In genomic region chr2:173502296-173502695, GRCh38 we compare ENCODE assay signal across 30 cellular contexts.
"Had no signal": no experiment of that assay in that cellular context is flagged by ENCODE, and none has a peak within 500 bp of the region (broad histone marks: within the 10 kb centered on the region; RNA-seq: fewer than 3 reads in every experiment).

No MANE protein-coding gene starts in this region.

- H3K27ac ChIP-seq: adrenal gland, ascending aorta, body of pancreas, brain microvascular endothelial cell, breast epithelium, cardiac muscle cell had no signal

- DNase-seq: activated effector memory CD4-positive, alpha-beta T cell treated with anti-CD3 and anti-CD28 coated beads, Interleukin-2, amount 50 U/mL, for 16 hours; activated effector memory CD4-positive, alpha-beta T cell treated with Interleukin-2 at 50 U/mL for 16 hours; activated gamma-delta T cell; activated gamma-delta T cell treated with Interleukin-2 at 50 U/mL for 16 hours; activated naive CD4-positive, alpha-beta T cell; activated naive CD4-positive, alpha-beta T cell treated with anti-CD3 and anti-CD28 coated beads for 36 hours; activated naive CD4-positive, alpha-beta T cell treated with anti-CD3 and anti-CD28 coated beads, Interleukin-2, amount 10 ng/mL, durations not matched to agents 7 days and 5 days; activated naive CD4-positive, alpha-beta T cell treated with anti-CD3 and anti-CD28 coated beads, Interleukin-2, amount 50 U/mL, for 16 hours; activated naive CD4-positive, alpha-beta T cell treated with Interleukin-2 at 50 U/mL for 16 hours; activated naive CD8-positive, alpha-beta T cell treated with anti-CD3 and anti-CD28 coated beads for 36 hours; activated naive CD8-positive, alpha-beta T cell treated with anti-CD3 and anti-CD28 coated beads, Interleukin-2, amount 10 ng/mL, durations not matched to agents 7 days and 5 days; activated naive CD8-positive, alpha-beta T cell treated with anti-CD3 and anti-CD28 coated beads, Interleukin-2, amount 50 U/mL, for 24 hours; activated T-cell treated with anti-CD3 and anti-CD28 coated beads, Interleukin-2, amount 50 U/mL, for 1 hour; activated T-cell treated with anti-CD3 and anti-CD28 coated beads, Interleukin-2, amount 50 U/mL, for 24 hours; activated T-cell treated with anti-CD3 and anti-CD28 coated beads, Interleukin-2, amount 50 U/mL, for 4 hours; activated T-cell treated with anti-CD3 and anti-CD28 coated beads, Interleukin-2, amount 50 U/mL, for 48 hours; activated T-cell treated with anti-CD3 and anti-CD28 coated beads, Interleukin-2, amount 50 U/mL, for 72 hours; adrenal gland; amniotic stem cell; amygdala; anterior cingulate cortex; aorta; body of pancreas; brain microvascular endothelial cell; caudate nucleus; central memory CD4-positive, alpha-beta T cell; cerebellar nuclear complex had no signal

- H3K9me3 ChIP-seq: ascending aorta, body of pancreas had no signal

- H3K27me3 ChIP-seq: adrenal gland, ascending aorta, body of pancreas, brain microvascular endothelial cell, breast epithelium, cardiac muscle cell had no signal

- H3K4me3 ChIP-seq: adrenal gland, ascending aorta, body of pancreas, breast epithelium, cardiac muscle cell had no signal

- H3K4me1 ChIP-seq: adrenal gland, ascending aorta, body of pancreas, breast epithelium had no signal

- H3K36me3 ChIP-seq: adrenal gland, ascending aorta, brain microvascular endothelial cell, breast epithelium, cardiac muscle cell had no signal
